ENCODE assay signal across 1 cellular context in the genomic region with DNA sequence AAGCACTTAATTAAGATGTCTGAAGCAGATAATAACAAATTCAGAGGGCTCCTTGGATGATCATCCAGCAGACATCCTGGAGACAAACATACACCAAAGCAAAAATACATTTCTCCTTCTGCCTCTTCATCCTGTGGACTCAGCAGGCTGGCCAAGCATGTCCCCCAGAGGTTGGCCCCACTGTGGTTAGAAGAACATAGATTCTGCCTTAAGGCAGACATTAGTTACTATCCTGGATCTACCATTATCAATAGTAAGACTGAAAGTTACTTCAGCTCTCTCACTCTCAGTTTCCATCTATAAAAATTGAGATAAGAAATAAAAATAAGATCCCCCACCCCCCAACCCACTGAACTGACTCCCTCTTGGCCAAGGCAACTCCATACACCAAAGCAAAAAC.
TF ChIP-seq lines count a peak whose summit lies in the region.

No MANE protein-coding gene starts in this region.

TF ChIP-seq in IMR-90, 13 proteins besides CTCF, POLR2A, EP300 and RAD21:
- TF ChIP-seq CHD1 (IDR thresholded peaks at IDR 0.05; ENCODE audit: low read depth, low read length) (no peak), SMC3 (IDR thresholded peaks at IDR 0.05; ENCODE audit: low read depth, low read length) (no peak), RFX5 (IDR thresholded peaks at IDR 0.05; ENCODE audit: low read depth, low read length) (no peak), MXI1 (IDR thresholded peaks at IDR 0.05; ENCODE audit: borderline replicate concordance, low read depth, low read length) (no peak), FOS (IDR thresholded peaks at IDR 0.05; ENCODE audit: low read depth, low read length) (no peak), MAZ (IDR thresholded peaks at IDR 0.05; ENCODE audit: borderline replicate concordance, low read depth, low read length) (no peak), NFE2L2 (IDR thresholded peaks at IDR 0.05; ENCODE audit: low read depth, low read length) (no peak), MAFK (IDR thresholded peaks at IDR 0.05; ENCODE audit: low read depth, low read length) (no peak), RCOR1 (IDR thresholded peaks at IDR 0.05; ENCODE audit: insufficient replicate concordance, low read length) (no peak), CEBPB (IDR thresholded peaks at IDR 0.05; ENCODE audit: low read depth, low read length) (no peak), BHLHE40 (IDR thresholded peaks at IDR 0.05; ENCODE audit: low read depth, low read length) (no peak)
- TF ChIP-seq, protein P1, sequence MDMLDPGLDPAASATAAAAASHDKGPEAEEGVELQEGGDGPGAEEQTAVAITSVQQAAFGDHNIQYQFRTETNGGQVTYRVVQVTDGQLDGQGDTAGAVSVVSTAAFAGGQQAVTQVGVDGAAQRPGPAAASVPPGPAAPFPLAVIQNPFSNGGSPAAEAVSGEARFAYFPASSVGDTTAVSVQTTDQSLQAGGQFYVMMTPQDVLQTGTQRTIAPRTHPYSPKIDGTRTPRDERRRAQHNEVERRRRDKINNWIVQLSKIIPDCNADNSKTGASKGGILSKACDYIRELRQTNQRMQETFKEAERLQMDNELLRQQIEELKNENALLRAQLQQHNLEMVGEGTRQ (IDR thresholded peaks at IDR 0.05; ENCODE audit: low read depth, low read length): no peak
- TF ChIP-seq, protein P2, sequence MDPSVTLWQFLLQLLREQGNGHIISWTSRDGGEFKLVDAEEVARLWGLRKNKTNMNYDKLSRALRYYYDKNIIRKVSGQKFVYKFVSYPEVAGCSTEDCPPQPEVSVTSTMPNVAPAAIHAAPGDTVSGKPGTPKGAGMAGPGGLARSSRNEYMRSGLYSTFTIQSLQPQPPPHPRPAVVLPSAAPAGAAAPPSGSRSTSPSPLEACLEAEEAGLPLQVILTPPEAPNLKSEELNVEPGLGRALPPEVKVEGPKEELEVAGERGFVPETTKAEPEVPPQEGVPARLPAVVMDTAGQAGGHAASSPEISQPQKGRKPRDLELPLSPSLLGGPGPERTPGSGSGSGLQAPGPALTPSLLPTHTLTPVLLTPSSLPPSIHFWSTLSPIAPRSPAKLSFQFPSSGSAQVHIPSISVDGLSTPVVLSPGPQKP (IDR thresholded peaks at IDR 0.05; ENCODE audit: borderline replicate concordance, low read depth, low read length): no peak
TF ChIP-seq in IMR-90: peak in this region for 0.
